In genomic region chr12:6768385-6769002, GRCh38 we compare ENCODE assay signal across 7 cellular contexts. TPM values are rescaled to one million over a fixed set of nuclear protein-coding genes. Genes with fewer than 3 reads are reported as not detected.
DNase-seq lines count a peak whose midpoint lies in the region; TF ChIP-seq lines count a peak whose summit lies in the region.

No MANE protein-coding gene starts in this region.

- intact Hi-C loops in activated CD4-positive, alpha-beta memory T cell treated with anti-CD3 and anti-CD28 coated beads for 36 hours (cut with micrococcal nuclease): no loop called here

- no peak for DNase-seq in HFF-Myc (ENCODE audit: extremely low read depth, low read depth)
- DNase-seq in activated CD4-positive, alpha-beta memory T cell treated with anti-CD3 and anti-CD28 coated beads for 36 hours: no peak
- DNase-seq in smooth muscle cell (lab: John Stamatoyannopoulos, UW; ENCODE audit: unreplicated experiment): no peak
- no peak for DNase-seq in OCI-M1 (lab: John Stamatoyannopoulos, UW)
- no peak for DNase-seq in ACHN
- DNase-seq in NCI-H1436 treated with DMSO at 0.1 percent for 48 hours (lab: John Stamatoyannopoulos, UW): no peak

- peaks cover 14% of the 10 kb centered on the region for H3K36me3 Mint-ChIP-seq in activated CD4-positive, alpha-beta memory T cell treated with anti-CD3 and anti-CD28 coated beads for 36 hours

- peak overlapping the region; percentile 99 for H3K4me2 ChIP-seq in smooth muscle cell

- H3F3A ChIP-seq in smooth muscle cell (ENCODE audit: low read depth): peaks cover 21% of the 10 kb centered on the region

- H3K79me2 ChIP-seq in smooth muscle cell (ENCODE audit: low read depth): peaks cover 22% of the 10 kb centered on the region

- H3K9me3 ChIP-seq in smooth muscle cell (replicated peaks; ENCODE audit: low read depth): no peaks in the 10 kb centered on the region

- peaks cover 49% of the 10 kb centered on the region for H3K4me1 ChIP-seq in smooth muscle cell (ENCODE audit: low read depth)

- H3K4me3 ChIP-seq in HFF-Myc (replicated peaks; ENCODE audit: low read depth, low read length): peak overlapping the region; percentile 93
- H3K4me3 ChIP-seq in iPS-11a (ENCODE audit: low read depth, low read length): peak overlapping the region; percentile 4
- peak overlapping the region; percentile 94 for H3K4me3 ChIP-seq in smooth muscle cell

- H3K27me3 Mint-ChIP-seq in activated CD4-positive, alpha-beta memory T cell treated with anti-CD3 and anti-CD28 coated beads for 36 hours: peaks cover 28% of the 10 kb centered on the region

- 24% methylated on average over 7 of the region's 7 CpGs for WGBS in smooth muscle cell (ENCODE audit: low lambda C conversion rate)

- no peak overlapping the region for H3K9ac ChIP-seq in smooth muscle cell (ENCODE audit: low read depth)

- no peaks in the 10 kb centered on the region for H3K9me3 Mint-ChIP-seq in activated CD4-positive, alpha-beta memory T cell treated with anti-CD3 and anti-CD28 coated beads for 36 hours

- H2AFZ ChIP-seq in smooth muscle cell (ENCODE audit: low read depth): no peak overlapping the region

- in situ Hi-C loops in ACHN (cut with HindIII; ENCODE audit: low pct_ligation_motif_present, low pct_unique_long_range_greater_than_20kb, low sequenced_read_pairs): no loop called here

- H3K4me3 Mint-ChIP-seq in activated CD4-positive, alpha-beta memory T cell treated with anti-CD3 and anti-CD28 coated beads for 36 hours: peak overlapping the region; percentile 82

- H3K27ac ChIP-seq in smooth muscle cell (ENCODE audit: low read depth): no peak overlapping the region

- H3K4me1 Mint-ChIP-seq in activated CD4-positive, alpha-beta memory T cell treated with anti-CD3 and anti-CD28 coated beads for 36 hours (ENCODE audit: low read depth): peaks cover 51% of the 10 kb centered on the region

- peaks cover 46% of the 10 kb centered on the region for H4K20me1 ChIP-seq in smooth muscle cell (ENCODE audit: low read depth)

- H3K27me3 ChIP-seq in smooth muscle cell (ENCODE audit: low read depth): peaks cover 6% of the 10 kb centered on the region

- H3K36me3 ChIP-seq in smooth muscle cell (ENCODE audit: low read depth): no peaks in the 10 kb centered on the region

- CTCF ChIA-PET in activated CD4-positive, alpha-beta memory T cell treated with anti-CD3 and anti-CD28 coated beads for 36 hours (lab: Charles Lee): interaction anchor here (1.1 to 4.1 kb wide), 4 partner anchors 9 to 15 kb away, joined by 4 to 80 read pairs (median 16); partner anchors contain the start of gene MLF2

- TF ChIP-seq CTCF in HFF-Myc (IDR thresholded peaks at IDR 0.05; ENCODE audit: low read depth, low read length, missing control alignments) (no peak), smooth muscle cell (IDR thresholded peaks at IDR 0.05; ENCODE audit: borderline replicate concordance, insufficient read depth, poor library complexity, severe bottlenecking) (no peak)

- H3K27ac Mint-ChIP-seq in activated CD4-positive, alpha-beta memory T cell treated with anti-CD3 and anti-CD28 coated beads for 36 hours: no peak overlapping the region

- POLR2A ChIA-PET in activated CD4-positive, alpha-beta memory T cell treated with anti-CD3 and anti-CD28 coated beads for 36 hours (lab: Charles Lee): interaction anchor here (1.1 to 3.2 kb wide), 2 partner anchors 15 to 139 kb away, joined by 3 to 19 read pairs; partner anchors contain the start of gene MLF2

RNA-seq across cellular contexts. Expression of gene PTMS, which starts 2.3 kb away (rescaled TPM):
- 100 to 1,000 TPM; 104 to 109 TPM for total RNA-seq in activated CD4-positive, alpha-beta memory T cell treated with anti-CD3 and anti-CD28 coated beads for 36 hours
- total RNA-seq in smooth muscle cell: 115 and 125 TPM in 2 replicates
- polyA plus RNA-seq in smooth muscle cell: 379 and 381 TPM in 2 replicates

RNA-seq across cellular contexts. Expression of gene LAG3, which starts 3.8 kb away (rescaled TPM):
- 100 to 1,000 TPM; 169 to 172 TPM for total RNA-seq in activated CD4-positive, alpha-beta memory T cell treated with anti-CD3 and anti-CD28 coated beads for 36 hours
- total RNA-seq in smooth muscle cell: 0.18 and 1.0 TPM in 2 replicates
- 1.7 and 3.7 TPM in 2 replicates for polyA plus RNA-seq in smooth muscle cell

RNA-seq across cellular contexts. Expression of gene MLF2, which starts 15.6 kb away (rescaled TPM):
- 100 to 1,000 TPM; 140 to 141 TPM for total RNA-seq in activated CD4-positive, alpha-beta memory T cell treated with anti-CD3 and anti-CD28 coated beads for 36 hours
- 182 and 185 TPM in 2 replicates for total RNA-seq in smooth muscle cell
- 381 and 398 TPM in 2 replicates for polyA plus RNA-seq in smooth muscle cell

RNA-seq across cellular contexts. Expression of gene CD4, which starts 20.8 kb away (rescaled TPM):
- 100 to 1,000 TPM; 290 to 300 TPM for total RNA-seq in activated CD4-positive, alpha-beta memory T cell treated with anti-CD3 and anti-CD28 coated beads for 36 hours
- 0.13 and 0.22 TPM in 2 replicates for total RNA-seq in smooth muscle cell
- polyA plus RNA-seq in smooth muscle cell: 1.3 and 2.5 TPM in 2 replicates

RNA-seq across cellular contexts. Expression of gene COPS7A, which starts 44.6 kb away (rescaled TPM):
- total RNA-seq in activated CD4-positive, alpha-beta memory T cell treated with anti-CD3 and anti-CD28 coated beads for 36 hours: 10 to 100 TPM; 37.6 to 39.4 TPM
- 56.6 and 59.6 TPM in 2 replicates for total RNA-seq in smooth muscle cell
- polyA plus RNA-seq in smooth muscle cell: 78.0 and 105 TPM in 2 replicates

Comparison
In these comparisons a context has a peak if more than half of its experiments do, and no peak if none do; other contexts are left out.
1. H3K4me3 ChIP-seq: peak in every context shown above with its lines; median percentile 94 in smooth muscle cell; 93 in HFF-Myc; 4 in iPS-11a.
2. RNA of gene LAG3, which starts 3.8 kb away (total RNA-seq): 169 to 172 TPM in activated CD4-positive, alpha-beta memory T cell treated with anti-CD3 and anti-CD28 coated beads for 36 hours; 0.18 to 1.0 TPM in smooth muscle cell; every median in the first group is over 10 times any median in the second.